30 cellular contexts compared by ENCODE assay signal in genomic region chr3:19357947-19358346, GRCh38.
"Had no signal": no experiment of that assay in that cellular context is flagged by ENCODE, and none has a peak within 500 bp of the region (broad histone marks: within the 10 kb centered on the region; RNA-seq: fewer than 3 reads in every experiment).

No MANE protein-coding gene starts in this region.

- H3K9me3 ChIP-seq: lower lobe of right lung, pancreas, prostate gland, suprapubic skin, thoracic aorta, tibial artery, upper lobe of right lung had no signal

- H3K27ac Mint-ChIP-seq: mesothelial cell of epicardium; naive thymus-derived CD4-positive, alpha-beta T cell; natural killer cell treated with Interleukin-12 subunit alpha and Interleukin-12 subunit beta and Interleukin-15 and Interleukin-18, amount 100 ng/mL, for 72 hours; stimulated activated naive CD8-positive, alpha-beta T cell treated with anti-CD3 and anti-CD28 coated beads, Interleukin-15, Interleukin-2, amounts not matched to agents 100 ng/mL and 50 ng/mL, for 24 hours had no signal

- H3K4me1 ChIP-seq: heart right ventricle, lower lobe of right lung, pancreas, prostate gland, suprapubic skin, tibial artery, upper lobe of right lung had no signal

- ATAC-seq: heart right ventricle; left cardiac atrium; left lobe of liver; lower lobe of right lung; naive thymus-derived CD4-positive, alpha-beta T cell; natural killer cell treated with Interleukin-12 subunit alpha and Interleukin-12 subunit beta and Interleukin-15 and Interleukin-18, amount 100 ng/mL, for 72 hours; pancreas; right cardiac atrium; upper lobe of right lung had no signal

- H3K9me3 Mint-ChIP-seq: natural killer cell treated with Interleukin-12 subunit alpha and Interleukin-12 subunit beta and Interleukin-15 and Interleukin-18, amount 100 ng/mL, for 72 hours; stimulated activated naive CD8-positive, alpha-beta T cell treated with anti-CD3 and anti-CD28 coated beads, Interleukin-15, Interleukin-2, amounts not matched to agents 100 ng/mL and 50 ng/mL, for 24 hours had no signal

- H3K27me3 Mint-ChIP-seq: natural killer cell treated with Interleukin-12 subunit alpha and Interleukin-12 subunit beta and Interleukin-15 and Interleukin-18, amount 100 ng/mL, for 72 hours; stimulated activated naive CD8-positive, alpha-beta T cell treated with anti-CD3 and anti-CD28 coated beads, Interleukin-15, Interleukin-2, amounts not matched to agents 100 ng/mL and 50 ng/mL, for 24 hours had no signal

- H3K4me3 ChIP-seq: heart right ventricle, lower lobe of right lung, pancreas, prostate gland, smooth muscle cell, suprapubic skin, thoracic aorta, tibial artery, upper lobe of right lung had no signal

- H3K4me3 Mint-ChIP-seq: mesothelial cell of epicardium; naive thymus-derived CD4-positive, alpha-beta T cell; natural killer cell treated with Interleukin-12 subunit alpha and Interleukin-12 subunit beta and Interleukin-15 and Interleukin-18, amount 100 ng/mL, for 72 hours; neural crest cell; stimulated activated naive CD8-positive, alpha-beta T cell treated with anti-CD3 and anti-CD28 coated beads, Interleukin-15, Interleukin-2, amounts not matched to agents 100 ng/mL and 50 ng/mL, for 24 hours had no signal

- H3K4me1 Mint-ChIP-seq: mesothelial cell of epicardium; naive thymus-derived CD4-positive, alpha-beta T cell; neural crest cell had no signal

- H3K27ac ChIP-seq: heart right ventricle, lower lobe of right lung, pancreas, prostate gland, suprapubic skin, thoracic aorta, tibial artery, upper lobe of right lung had no signal

- DNase-seq: heart right ventricle; hippocampal formation; kidney glomerular epithelial cell; left cardiac atrium; lower lobe of right lung; mammary epithelial cell; mesendoderm; naive thymus-derived CD4-positive, alpha-beta T cell; nucleus accumbens; pancreas; posterior cingulate gyrus; retina; right cardiac atrium; stimulated activated CD4-positive, alpha-beta T cell treated with anti-CD3 and anti-CD28 coated beads, Interleukin-1b, Interleukin-23, amount 100 ng/mL, for 48 hours; stimulated activated CD4-positive, alpha-beta T cell treated with anti-CD3 and anti-CD28 coated beads, Interleukin-2, amount 100 ng/mL, for 48 hours; stimulated activated CD4-positive, alpha-beta T cell treated with anti-CD3 and anti-CD28 coated beads, Interleukin-4, amount 100 ng/mL, for 4 hours; stimulated activated CD8-positive, alpha-beta memory T cell treated with anti-CD3 and anti-CD28 coated beads, Interleukin-4, amount 100 ng/mL, for 48 hours; stimulated activated naive CD4-positive, alpha-beta T cell; tibial artery; trophoblast cell; upper lobe of right lung had no signal

- H3K4me2 ChIP-seq: smooth muscle cell had no signal

- H3K27me3 ChIP-seq: heart right ventricle, pancreas, suprapubic skin, tibial artery, upper lobe of right lung had no signal

- H3K36me3 Mint-ChIP-seq: mesothelial cell of epicardium; naive thymus-derived CD4-positive, alpha-beta T cell; natural killer cell treated with Interleukin-12 subunit alpha and Interleukin-12 subunit beta and Interleukin-15 and Interleukin-18, amount 100 ng/mL, for 72 hours had no signal
